ENCODE assay signal across 1 cellular context in the genomic region with DNA sequence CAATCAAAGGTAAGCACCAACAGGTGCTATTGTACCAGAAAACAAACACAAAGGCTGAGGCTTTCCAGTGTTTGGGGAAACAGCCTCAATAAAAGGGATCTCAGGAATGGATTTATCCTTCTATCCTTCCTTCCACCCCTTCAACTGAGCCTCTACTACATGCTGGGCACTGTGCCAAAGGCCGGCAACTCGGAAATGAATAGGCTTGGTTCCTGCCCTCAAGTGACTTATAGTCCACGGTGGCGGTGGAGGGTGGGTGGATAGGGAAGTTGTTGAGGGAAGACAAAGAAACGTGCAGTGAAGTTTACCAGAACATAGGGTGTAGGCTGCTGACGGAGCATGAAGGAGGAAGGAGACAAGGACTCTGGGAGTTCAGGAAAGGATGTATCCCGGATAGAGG.
TF ChIP-seq lines count a peak whose summit lies in the region.

No MANE protein-coding gene starts in this region.

TF ChIP-seq in K562, 482 proteins besides CTCF, POLR2A, EP300 and RAD21 (continued from another document):
- no peak for TF ChIP-seq CBX2 (IDR thresholded peaks at IDR 0.05; ENCODE audit: insufficient read depth, low read length, poor library complexity, severe bottlenecking)
- TF ChIP-seq ETS2 (tag; IDR thresholded peaks at IDR 0.05; ENCODE audit: borderline replicate concordance, poor library complexity, severe bottlenecking), result no peak
- TF ChIP-seq NFIC (IDR thresholded peaks at IDR 0.05), result peak; percentile 75
- TF ChIP-seq TRIM24 (IDR thresholded peaks at IDR 0.05), result peak in 1 of 2 experiments; percentile 43; a peak in 1 of 4 replicates
- TF ChIP-seq, protein P1, sequence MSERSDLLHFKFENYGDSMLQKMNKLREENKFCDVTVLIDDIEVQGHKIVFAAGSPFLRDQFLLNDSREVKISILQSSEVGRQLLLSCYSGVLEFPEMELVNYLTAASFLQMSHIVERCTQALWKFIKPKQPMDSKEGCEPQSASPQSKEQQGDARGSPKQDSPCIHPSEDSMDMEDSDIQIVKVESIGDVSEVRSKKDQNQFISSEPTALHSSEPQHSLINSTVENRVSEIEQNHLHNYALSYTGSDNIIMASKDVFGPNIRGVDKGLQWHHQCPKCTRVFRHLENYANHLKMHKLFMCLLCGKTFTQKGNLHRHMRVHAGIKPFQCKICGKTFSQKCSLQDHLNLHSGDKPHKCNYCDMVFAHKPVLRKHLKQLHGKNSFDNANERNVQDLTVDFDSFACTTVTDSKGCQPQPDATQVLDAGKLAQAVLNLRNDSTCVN (CRISPR knock-in tag; IDR thresholded peaks at IDR 0.05), result no peak
- TF ChIP-seq OTX1 (CRISPR knock-in tag; IDR thresholded peaks at IDR 0.05), result no peak
